ENCODE assay signal across 28 cellular contexts in the genomic region with DNA sequence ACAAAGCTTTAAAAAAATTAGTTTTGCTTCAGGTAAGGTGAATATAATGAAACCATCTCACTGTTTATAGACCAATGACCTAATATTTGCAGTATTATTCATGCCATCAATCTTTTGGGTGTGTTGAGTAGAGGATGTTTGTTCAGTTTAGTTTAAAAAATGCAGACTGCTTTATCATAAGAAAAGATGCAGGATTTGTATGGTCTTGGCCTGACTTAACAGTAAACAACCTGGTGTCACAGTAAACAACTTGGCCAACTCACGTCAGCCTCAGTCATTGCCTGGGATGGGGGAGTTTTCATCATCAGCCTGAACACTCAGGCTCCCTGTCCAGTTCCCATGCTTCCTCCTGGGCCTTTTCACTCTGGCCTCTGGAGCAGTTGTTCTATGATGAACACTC. TPM values are rescaled to one million over a fixed set of nuclear protein-coding genes. Genes with fewer than 3 reads are reported as not detected.
DNase-seq lines count a peak whose midpoint lies in the region; ATAC-seq, FAIRE-seq and TF ChIP-seq lines count a peak whose summit lies in the region.
"Had no signal": no experiment of that assay in that cellular context is flagged by ENCODE, and none has a peak within 500 bp of the region (broad histone marks: within the 10 kb centered on the region; RNA-seq: fewer than 3 reads in every experiment).

No MANE protein-coding gene starts in this region.

- no peaks in the 10 kb centered on the region for H3K9me3 ChIP-seq in HepG2 (ENCODE audit: low read length)
- H3K9me3 ChIP-seq: colonic mucosa had no signal

- CTCF ChIA-PET in HepG2 (lab: Yijun Ruan, JAX; ENCODE audit: low intra/inter-chr PET ratio, low total read pairs): no interaction called here

- no peaks in the 10 kb centered on the region; a peak in 1 of 5 replicates for H3K36me3 ChIP-seq in HepG2 (replicated peaks in 1 of 2; ENCODE audit: control insufficient read depth in 1 of 2, insufficient read depth in 2 of 2, low read length in 2 of 2)
- H3K36me3 ChIP-seq: colonic mucosa had no signal

- DNase-seq in AG08396 (ENCODE audit: low spot score) (peak; percentile 58), NCI-H460 (ENCODE audit: extremely low read depth, low read depth) (peak; percentile 61), epithelial cell of esophagus (ENCODE audit: low read depth) (peak; percentile 91), HepG2 (ENCODE audit: low spot score) (peak; percentile 16)
- no peak for DNase-seq in activated CD4-positive, alpha-beta T cell treated with anti-CD3 and anti-CD28 coated beads for 48 hours
- no peak for DNase-seq in activated CD8-positive, alpha-beta memory T cell treated with anti-CD3 and anti-CD28 coated beads for 24 hours
- DNase-seq: ACHN; activated CD4-positive, alpha-beta T cell treated with anti-CD3 and anti-CD28 coated beads for 1 hour; activated naive CD4-positive, alpha-beta T cell; activated T-cell treated with anti-CD3 and anti-CD28 coated beads, Interleukin-2, amount 50 U/mL, for 24 hours; Calu3; colonic mucosa; effector memory CD8-positive, alpha-beta T cell; KG1; left cardiac atrium; naive B cell; NCI-H1694; NCI-H2171; NCI-H524 treated with DMSO at 0.1 percent for 48 hours; nucleus accumbens; stimulated activated CD4-positive, alpha-beta T cell treated with anti-CD3 and anti-CD28 coated beads, Interleukin-2, amount 100 ng/mL, for 24 hours; substantia nigra had no signal

- BruUV-seq in HepG2 (replicated peaks; lab: Mats Ljungman, UMichigan): no TSS peak

- no peak for FAIRE-seq in HepG2 (lab: Jason Lieb, UNC)
- FAIRE-seq: GM19239, TTC549 had no signal

- no peak for TF ChIP-seq EP300 in HepG2 (IDR thresholded peaks at IDR 0.05; ENCODE audit: low read depth in 2 of 2, low read length in 2 of 2)
- TF ChIP-seq EP300 in HepG2 (CRISPR knock-in tag; IDR thresholded peaks at IDR 0.05; ENCODE audit: borderline replicate concordance): no peak

- no peak for TF ChIP-seq RAD21 in HepG2 (CRISPR knock-in tag; IDR thresholded peaks at IDR 0.05)

- intact Hi-C loops in HepG2 (cut with micrococcal nuclease; ENCODE audit: unreplicated experiment): no loop called here

- in situ Hi-C loops in HepG2 (cut with HindIII; ENCODE audit: extremely low pct_ligation_motif_present, low pct_unique_long_range_greater_than_20kb): loop anchor here (10.0 kb wide), 3 partner anchors 104 to 784 kb away; no protein-coding TSS in a partner anchor

- H3K9ac ChIP-seq in HepG2 (ENCODE audit: insufficient read depth, low read depth, low read length): no peak overlapping the region

- no peak for TF ChIP-seq POLR2A in HepG2 (IDR thresholded peaks at IDR 0.05; ENCODE audit: insufficient read depth in 1 of 2, low read depth in 2 of 2, low read length in 2 of 2)

- H4K20me1 ChIP-seq in HepG2 (ENCODE audit: insufficient read depth, low read length): no peaks in the 10 kb centered on the region

- H3K4me2 ChIP-seq in HepG2 (ENCODE audit: low read depth, low read length): no peak overlapping the region
- H3K4me2 ChIP-seq: smooth muscle cell had no signal

- H3K27me3 ChIP-seq in HepG2 (ENCODE audit: control insufficient read depth in 1 of 2, insufficient read depth in 2 of 2, low read length in 2 of 2): no peaks in the 10 kb centered on the region
- H3K27me3 ChIP-seq: colonic mucosa had no signal

- no peak for ATAC-seq in HepG2
- no peak for ATAC-seq in SK-N-SH treated with all-trans-retinoic acid at 6 μM for 48 hours
- no peak for ATAC-seq in HG02852 (IDR thresholded peaks at IDR 0.05; ENCODE audit: unreplicated experiment)
- ATAC-seq: effector memory CD8-positive, alpha-beta T cell; left cardiac atrium had no signal

- POLR2A ChIA-PET in HepG2 (lab: Yijun Ruan, JAX): no interaction called here

- H3K79me2 ChIP-seq in HepG2 (ENCODE audit: insufficient read depth, low read length): no peaks in the 10 kb centered on the region

- no CpG with 5 or more reads among the region's 1 CpG for WGBS in HepG2 (ENCODE audit: low lambda C conversion rate)

- H2AFZ ChIP-seq in HepG2 (ENCODE audit: low read length): no peak overlapping the region

- no peak overlapping the region for H3K27ac ChIP-seq in HepG2 (ENCODE audit: extremely low read length, insufficient read depth, low read length)
- H3K27ac ChIP-seq: C4-2B, colonic mucosa had no signal

- TF ChIP-seq CTCF in epithelial cell of esophagus (IDR thresholded peaks at IDR 0.05; ENCODE audit: insufficient read depth, low read depth, low read length, missing control alignments) (no peak), HepG2 (CRISPR knock-in tag; IDR thresholded peaks at IDR 0.05) (no peak)

- H3K4me1 ChIP-seq in HepG2 (ENCODE audit: insufficient read depth, low read length): peaks cover 9% of the 10 kb centered on the region
- H3K4me1 ChIP-seq: colonic mucosa had no signal

- H3K4me3 ChIP-seq in epithelial cell of esophagus (ENCODE audit: low read length) (no peak overlapping the region), HepG2 (replicated peaks in 1 of 3; ENCODE audit: insufficient read depth in 1 of 3, low read depth in 2 of 3, low read length in 3 of 3) (no peak overlapping the region)
- H3K4me3 ChIP-seq: colonic mucosa, smooth muscle cell had no signal

TF ChIP-seq in HepG2, 621 proteins besides CTCF, POLR2A, EP300 and RAD21:
- TF ChIP-seq ZNF124 (CRISPR knock-in tag; IDR thresholded peaks at IDR 0.05): no peak
- TF ChIP-seq ELF1 (CRISPR knock-in tag; IDR thresholded peaks at IDR 0.05): no peak
- TF ChIP-seq ZNF547 (CRISPR knock-in tag; IDR thresholded peaks at IDR 0.05): no peak
- TF ChIP-seq FOXP1 (IDR thresholded peaks at IDR 0.05): no peak
- TF ChIP-seq FOXP1 (CRISPR knock-in tag; IDR thresholded peaks at IDR 0.05): peak; percentile 15; the same call in 1 of the 2 replicates
- TF ChIP-seq ZNF446 (CRISPR knock-in tag; IDR thresholded peaks at IDR 0.05): no peak
- no peak for TF ChIP-seq PHF20 (CRISPR knock-in tag; IDR thresholded peaks at IDR 0.05)
- no peak for TF ChIP-seq ETV6 (CRISPR knock-in tag; conservative IDR thresholded peaks at IDR 0.05)

TF ChIP-seq in SK-N-SH treated with all-trans-retinoic acid at 6 μM for 48 hours, 23 proteins besides CTCF, POLR2A, EP300 and RAD21 (continues in another document):
- TF ChIP-seq TCF4 (CRISPR knock-in tag; IDR thresholded peaks at IDR 0.05; ENCODE audit: borderline replicate concordance): no peak
- no peak for TF ChIP-seq PPARA (CRISPR knock-in tag; IDR thresholded peaks at IDR 0.05; ENCODE audit: borderline replicate concordance)
- no peak for TF ChIP-seq ISL1 (CRISPR knock-in tag; IDR thresholded peaks at IDR 0.05)
- TF ChIP-seq ZC3H10 (CRISPR knock-in tag; IDR thresholded peaks at IDR 0.05): no peak
- TF ChIP-seq RARB (CRISPR knock-in tag; IDR thresholded peaks at IDR 0.05): no peak
- TF ChIP-seq ZNF565 (CRISPR knock-in tag; conservative IDR thresholded peaks at IDR 0.05; ENCODE audit: low read depth): no peak
- TF ChIP-seq ARNTL (CRISPR knock-in tag; IDR thresholded peaks at IDR 0.05; ENCODE audit: borderline replicate concordance, low read depth): no peak
- no peak for TF ChIP-seq OSR1 (CRISPR knock-in tag; IDR thresholded peaks at IDR 0.05)
- TF ChIP-seq, protein P1, sequence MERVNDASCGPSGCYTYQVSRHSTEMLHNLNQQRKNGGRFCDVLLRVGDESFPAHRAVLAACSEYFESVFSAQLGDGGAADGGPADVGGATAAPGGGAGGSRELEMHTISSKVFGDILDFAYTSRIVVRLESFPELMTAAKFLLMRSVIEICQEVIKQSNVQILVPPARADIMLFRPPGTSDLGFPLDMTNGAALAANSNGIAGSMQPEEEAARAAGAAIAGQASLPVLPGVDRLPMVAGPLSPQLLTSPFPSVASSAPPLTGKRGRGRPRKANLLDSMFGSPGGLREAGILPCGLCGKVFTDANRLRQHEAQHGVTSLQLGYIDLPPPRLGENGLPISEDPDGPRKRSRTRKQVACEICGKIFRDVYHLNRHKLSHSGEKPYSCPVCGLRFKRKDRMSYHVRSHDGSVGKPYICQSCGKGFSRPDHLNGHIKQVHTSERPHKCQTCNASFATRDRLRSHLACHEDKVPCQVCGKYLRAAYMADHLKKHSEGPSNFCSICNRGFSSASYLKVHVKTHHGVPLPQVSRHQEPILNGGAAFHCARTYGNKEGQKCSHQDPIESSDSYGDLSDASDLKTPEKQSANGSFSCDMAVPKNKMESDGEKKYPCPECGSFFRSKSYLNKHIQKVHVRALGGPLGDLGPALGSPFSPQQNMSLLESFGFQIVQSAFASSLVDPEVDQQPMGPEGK (CRISPR knock-in tag; IDR thresholded peaks at IDR 0.05; ENCODE audit: borderline replicate concordance): no peak

RNA-seq across cellular contexts. Expression of a gene that starts 55.1 kb away (rescaled TPM):
- 10.7 and 11.3 TPM in 2 replicates for total RNA-seq in NCI-H460 (2014; rRNA removed; shearing (Covaris generic))
- 11.4 and 21.7 TPM in 2 replicates for polyA plus RNA-seq in NCI-H460 (2014; cell fraction: nucleus; rRNA removed)
- total RNA-seq in HepG2 (2016; rRNA removed; fragmentation: Illumina TruSeq; extraction: Trizol): 47.7 and 121 TPM in 2 replicates
- total RNA-seq in HepG2 (2016; cell fraction: cytosol; rRNA removed; fragmentation: Illumina TruSeq; extraction: Trizol; ENCODE audit: low read depth): 14.4 and 17.3 TPM in 2 replicates
- 41.5 and 129 TPM in 2 replicates for total RNA-seq in HepG2 (2016; cell fraction: insoluble cytoplasmic fraction; rRNA removed; fragmentation: Illumina TruSeq; extraction: Trizol)
- total RNA-seq in HepG2 (2016; cell fraction: membrane; rRNA removed; fragmentation: Illumina TruSeq; extraction: Trizol): 23.0 and 30.9 TPM in 2 replicates
- 246 and 252 TPM in 2 replicates for total RNA-seq in HepG2 (2016; cell fraction: nucleus; rRNA removed; fragmentation: Illumina TruSeq; extraction: Trizol)
- 31.4 and 34.0 TPM in 2 replicates for polyA plus RNA-seq in HepG2 (2011; rRNA removed)
- polyA plus RNA-seq in HepG2 (2011; cell fraction: cytosol; rRNA removed): 9.1 and 11.5 TPM in 2 replicates
- polyA plus RNA-seq in HepG2 (2011; cell fraction: nucleus; rRNA removed): 216 and 237 TPM in 2 replicates
- polyA plus RNA-seq in HepG2 (2012): 50.1 and 98.6 TPM in 2 replicates
- polyA plus RNA-seq in HepG2 (2016; cell fraction: cytosol; fragmentation: Illumina TruSeq; extraction: Trizol; ENCODE audit: low read depth): 1.3 and 1.8 TPM in 2 replicates
- polyA plus RNA-seq in HepG2 (2016; cell fraction: insoluble cytoplasmic fraction; fragmentation: Illumina TruSeq; extraction: Trizol; ENCODE audit: low read depth): 21.5 and 26.6 TPM in 2 replicates
- polyA plus RNA-seq in HepG2 (2016; cell fraction: membrane; fragmentation: Illumina TruSeq; extraction: Trizol; ENCODE audit: low read depth): 4.6 TPM in 2 replicates
- 237 TPM in 2 replicates for polyA plus RNA-seq in HepG2 (2016; cell fraction: nucleus; fragmentation: Illumina TruSeq; extraction: Trizol; ENCODE audit: insufficient read depth, low read depth)
- polyA minus RNA-seq in HepG2 (2011; rRNA and poly(A)+ RNA removed; ENCODE audit: low replicate concordance): 45.7 and 74.9 TPM in 2 replicates
- 28.7 and 31.4 TPM in 2 replicates for polyA minus RNA-seq in HepG2 (2011; cell fraction: cytosol; rRNA and poly(A)+ RNA removed)
- polyA minus RNA-seq in HepG2 (2011; cell fraction: nucleus; rRNA and poly(A)+ RNA removed): 322 and 350 TPM in 2 replicates

Comparison
In these comparisons a context has a peak if more than half of its experiments do, and no peak if none do; other contexts are left out.
1. DNase-seq: peak in AG08396 (single experiment), NCI-H460 (single experiment), epithelial cell of esophagus (single experiment) and HepG2 (single experiment); none in activated CD4-positive, alpha-beta T cell treated with anti-CD3 and anti-CD28 coated beads for 48 hours (single experiment) and activated CD8-positive, alpha-beta memory T cell treated with anti-CD3 and anti-CD28 coated beads for 24 hours (single experiment).